In genomic region chr5:40390286-40391253, GRCh38 we compare ENCODE assay signal across 32 cellular contexts.
A peak's percentile ranks its signal among the peaks of the same experiment; 100 is the strongest.
DNase-seq lines count a peak whose midpoint lies in the region; ATAC-seq and TF ChIP-seq lines count a peak whose summit lies in the region.
"Had no signal": no experiment of that assay in that cellular context is flagged by ENCODE, and none has a peak within 500 bp of the region (broad histone marks: within the 10 kb centered on the region; RNA-seq: fewer than 3 reads in every experiment).

No MANE protein-coding gene starts in this region.

- H3K9me3 ChIP-seq in CD4-positive, alpha-beta memory T cell (ENCODE audit: control insufficient read depth in 1 of 2, low read length in 2 of 2) = no peaks in the 10 kb centered on the region
- H3K9me3 ChIP-seq in naive thymus-derived CD4-positive, alpha-beta T cell (ENCODE audit: control insufficient read depth in 2 of 3, low read length in 3 of 3) = no peaks in the 10 kb centered on the region
- H3K9me3 ChIP-seq in sigmoid colon = no peaks in the 10 kb centered on the region
- H3K9me3 ChIP-seq: A549, colonic mucosa, MG63, pancreas, SJCRH30, uterus had no signal

- no peak for ATAC-seq in activated T-cell treated with anti-CD3 and anti-CD28 coated beads, Interleukin-2, amount 50 U/mL, for 72 hours (replicated peaks in 1 of 2)
- no peak for ATAC-seq in activated T-helper 17 cell treated with anti-CD3 and anti-CD28 coated beads, Interleukin-2, amount 50 U/mL, for 72 hours (replicated peaks)
- ATAC-seq in naive thymus-derived CD4-positive, alpha-beta T cell = peak; percentile 41
- no peak for ATAC-seq in GM19324 (IDR thresholded peaks at IDR 0.05; ENCODE audit: low FRiP score, unreplicated experiment)
- ATAC-seq: A549; GM12878; K562; pancreas; stimulated activated naive CD8-positive, alpha-beta T cell treated with anti-CD3 and anti-CD28 coated beads, Interleukin-15, amount 100 ng/mL, for 72 hours had no signal

- peaks cover 2 to 4% of the 10 kb centered on the region in 2 donors for H3K36me3 Mint-ChIP-seq in activated T-cell treated with anti-CD3 and anti-CD28 coated beads, Interleukin-2, amount 50 U/mL, for 72 hours (ENCODE audit: insufficient read depth in 2 of 2)
- H3K36me3 Mint-ChIP-seq in CD4-positive, alpha-beta memory T cell = no peaks in the 10 kb centered on the region
- H3K36me3 Mint-ChIP-seq in activated T-helper 17 cell treated with anti-CD3 and anti-CD28 coated beads, Interleukin-2, amount 50 U/mL, for 72 hours (ENCODE audit: low read depth) = no peaks in the 10 kb centered on the region
- H3K36me3 Mint-ChIP-seq in naive thymus-derived CD4-positive, alpha-beta T cell = peaks cover 0 to 9% (median 0%) of the 10 kb centered on the region in 5 donors

- CTCF ChIA-PET in CD4-positive, alpha-beta memory T cell (lab: Charles Lee; ENCODE audit: partially characterized antibody) = interaction anchor here (0.8 to 2.7 kb wide), 16 partner anchors 9 to 442 kb away, joined by 3 to 22 read pairs (median 5); no protein-coding TSS in a partner anchor
- CTCF ChIA-PET in naive thymus-derived CD4-positive, alpha-beta T cell (lab: Charles Lee) = interaction anchor here (0.6 to 1.2 kb wide), 3 partner anchors 293 to 1509 kb away, joined by 3 read pairs; no protein-coding TSS in a partner anchor

- no peak for TF ChIP-seq POLR2A in sigmoid colon (IDR thresholded peaks at IDR 0.05)

- no peak for TF ChIP-seq CTCF in sigmoid colon (IDR thresholded peaks at IDR 0.05)

- 68 to 85% methylated on average over 6 of the region's 6 CpGs for WGBS in sigmoid colon, 2 donors

- POLR2A ChIA-PET in CD4-positive, alpha-beta memory T cell (lab: Charles Lee; ENCODE audit: partially characterized antibody) = interaction anchor here (1.1 to 4.2 kb wide), 10 partner anchors 8 to 295 kb away, joined by 3 to 121 read pairs (median 8); partner anchors contain the start of gene PTGER4
- POLR2A ChIA-PET in naive thymus-derived CD4-positive, alpha-beta T cell (lab: Charles Lee) = interaction anchor here (0.5 to 5.5 kb wide), 2 partner anchors 18 to 127 kb away, joined by 3 to 33 read pairs; no protein-coding TSS in a partner anchor

- H3K4me1 Mint-ChIP-seq in activated T-cell treated with anti-CD3 and anti-CD28 coated beads, Interleukin-2, amount 50 U/mL, for 72 hours (ENCODE audit: low read depth) = peaks cover 57% of the 10 kb centered on the region
- H3K4me1 Mint-ChIP-seq in CD4-positive, alpha-beta memory T cell = peaks cover 47 to 68% (median 54%) of the 10 kb centered on the region in 4 donors
- H3K4me1 Mint-ChIP-seq in activated T-helper 17 cell treated with anti-CD3 and anti-CD28 coated beads, Interleukin-2, amount 50 U/mL, for 72 hours = peaks cover 39% of the 10 kb centered on the region
- peaks cover 23 to 50% (median 34%) of the 10 kb centered on the region in 7 donors for H3K4me1 Mint-ChIP-seq in naive thymus-derived CD4-positive, alpha-beta T cell
- H3K4me1 Mint-ChIP-seq: neural crest cell had no signal

- H3K27me3 Mint-ChIP-seq in activated T-cell treated with anti-CD3 and anti-CD28 coated beads, Interleukin-2, amount 50 U/mL, for 72 hours (ENCODE audit: low read depth) = no peaks in the 10 kb centered on the region
- H3K27me3 Mint-ChIP-seq in CD4-positive, alpha-beta memory T cell = no peaks in the 10 kb centered on the region
- no peaks in the 10 kb centered on the region for H3K27me3 Mint-ChIP-seq in activated T-helper 17 cell treated with anti-CD3 and anti-CD28 coated beads, Interleukin-2, amount 50 U/mL, for 72 hours
- H3K27me3 Mint-ChIP-seq in naive thymus-derived CD4-positive, alpha-beta T cell = no peaks in the 10 kb centered on the region
- H3K27me3 Mint-ChIP-seq: activated B cell treated with CpG ODN at 0.5 μM for 24 hours; activated naive CD8-positive, alpha-beta T cell treated with anti-CD3 and anti-CD28 coated beads for 36 hours; stimulated activated naive CD8-positive, alpha-beta T cell treated with anti-CD3 and anti-CD28 coated beads, Interleukin-15, amount 100 ng/mL, for 72 hours had no signal

- peak overlapping the region; percentile 6 for H3K27ac ChIP-seq in CD4-positive, alpha-beta memory T cell (ENCODE audit: low read depth, low read length)
- H3K27ac ChIP-seq in naive thymus-derived CD4-positive, alpha-beta T cell (ENCODE audit: low read depth, low read length) = no peak overlapping the region
- no peak overlapping the region for H3K27ac ChIP-seq in sigmoid colon
- H3K27ac ChIP-seq: A549, colonic mucosa, pancreas, SJCRH30, uterus had no signal

- H3K36me3 ChIP-seq in CD4-positive, alpha-beta memory T cell (ENCODE audit: insufficient read depth, low read length) = no peaks in the 10 kb centered on the region
- H3K36me3 ChIP-seq in naive thymus-derived CD4-positive, alpha-beta T cell (ENCODE audit: control insufficient read depth in 2 of 3, insufficient read depth in 3 of 3, low read length in 3 of 3) = no peaks in the 10 kb centered on the region
- no peaks in the 10 kb centered on the region for H3K36me3 ChIP-seq in sigmoid colon
- H3K36me3 ChIP-seq: colonic mucosa, MG63, pancreas, SJCRH30, uterus had no signal

- peak overlapping the region; percentile 76 for H3K27ac Mint-ChIP-seq in activated T-cell treated with anti-CD3 and anti-CD28 coated beads, Interleukin-2, amount 50 U/mL, for 72 hours
- peak overlapping the region; percentile 79 to 91 (median 88) for H3K27ac Mint-ChIP-seq in CD4-positive, alpha-beta memory T cell
- peak overlapping the region; percentile 74 for H3K27ac Mint-ChIP-seq in activated T-helper 17 cell treated with anti-CD3 and anti-CD28 coated beads, Interleukin-2, amount 50 U/mL, for 72 hours
- peak overlapping the region in 5 of 9 donors; percentile 14 to 70 (median 32) for H3K27ac Mint-ChIP-seq in naive thymus-derived CD4-positive, alpha-beta T cell
- H3K27ac Mint-ChIP-seq: activated B cell treated with CpG ODN at 0.5 μM for 24 hours; activated naive CD8-positive, alpha-beta T cell treated with anti-CD3 and anti-CD28 coated beads for 36 hours; H9; stimulated activated naive CD8-positive, alpha-beta T cell treated with anti-CD3 and anti-CD28 coated beads, Interleukin-15, amount 100 ng/mL, for 72 hours had no signal

- H3K4me3 Mint-ChIP-seq in activated T-cell treated with anti-CD3 and anti-CD28 coated beads, Interleukin-2, amount 50 U/mL, for 72 hours = peak overlapping the region in 1 of 2 donors; percentile 26
- H3K4me3 Mint-ChIP-seq in CD4-positive, alpha-beta memory T cell = peak overlapping the region in 7 of 8 donors; percentile 29 to 65 (median 41)
- peak overlapping the region; percentile 53 for H3K4me3 Mint-ChIP-seq in activated T-helper 17 cell treated with anti-CD3 and anti-CD28 coated beads, Interleukin-2, amount 50 U/mL, for 72 hours
- no peak overlapping the region for H3K4me3 Mint-ChIP-seq in naive thymus-derived CD4-positive, alpha-beta T cell
- H3K4me3 Mint-ChIP-seq: activated B cell treated with CpG ODN at 0.5 μM for 24 hours; activated naive CD8-positive, alpha-beta T cell treated with anti-CD3 and anti-CD28 coated beads for 36 hours; H9; neural crest cell; stimulated activated naive CD8-positive, alpha-beta T cell treated with anti-CD3 and anti-CD28 coated beads, Interleukin-15, amount 100 ng/mL, for 72 hours had no signal

- intact Hi-C loops in CD4-positive, alpha-beta memory T cell (cut with micrococcal nuclease) = loop anchor here (1.0 to 2.0 kb wide), 2 partner anchors 20 to 52 kb away; no protein-coding TSS in a partner anchor
- intact Hi-C loops in naive thymus-derived CD4-positive, alpha-beta T cell (cut with micrococcal nuclease) = loop anchor here in 1 of 2 donors (1.0 kb wide), 1 partner anchor 11 kb away; no protein-coding TSS in a partner anchor
- intact Hi-C loops in sigmoid colon (cut with DNase I) = no loop called here

- H3K4me1 ChIP-seq in CD4-positive, alpha-beta memory T cell (ENCODE audit: insufficient read depth, low read length) = peaks cover 62% of the 10 kb centered on the region
- H3K4me1 ChIP-seq in naive thymus-derived CD4-positive, alpha-beta T cell (ENCODE audit: control insufficient read depth in 2 of 2, insufficient read depth in 2 of 2, low read length in 2 of 2) = peaks cover 3 to 42% of the 10 kb centered on the region in 2 donors
- H3K4me1 ChIP-seq in sigmoid colon = peaks cover 0 to 18% (median 11%) of the 10 kb centered on the region in 4 donors
- H3K4me1 ChIP-seq: colonic mucosa, pancreas, uterus had no signal

- no peak for TF ChIP-seq EP300 in sigmoid colon (IDR thresholded peaks at IDR 0.05)

- H3K9me3 Mint-ChIP-seq in activated T-cell treated with anti-CD3 and anti-CD28 coated beads, Interleukin-2, amount 50 U/mL, for 72 hours = peaks cover 0 to 2% of the 10 kb centered on the region in 2 donors
- H3K9me3 Mint-ChIP-seq in CD4-positive, alpha-beta memory T cell = peaks cover 0 to 1% (median 0%) of the 10 kb centered on the region in 8 donors
- no peaks in the 10 kb centered on the region for H3K9me3 Mint-ChIP-seq in activated T-helper 17 cell treated with anti-CD3 and anti-CD28 coated beads, Interleukin-2, amount 50 U/mL, for 72 hours
- peaks cover 0 to 2% (median 0%) of the 10 kb centered on the region in 11 donors for H3K9me3 Mint-ChIP-seq in naive thymus-derived CD4-positive, alpha-beta T cell
- H3K9me3 Mint-ChIP-seq: activated B cell treated with CpG ODN at 0.5 μM for 24 hours; H9; neural crest cell; stimulated activated naive CD8-positive, alpha-beta T cell treated with anti-CD3 and anti-CD28 coated beads, Interleukin-15, amount 100 ng/mL, for 72 hours had no signal

- DNase-seq in activated T-cell treated with anti-CD3 and anti-CD28 coated beads, Interleukin-2, amount 50 U/mL, for 72 hours = no peak
- DNase-seq in activated T-cell treated with anti-CD3 and anti-CD28 coated beads for 4 hours (no peak), activated gamma-delta T cell treated with Interleukin-2 at 50 U/mL for 16 hours (no peak), sigmoid colon (no peak)
- DNase-seq in CD4-positive, alpha-beta memory T cell = peak in 4 of 5 donors; percentile 54 to 63 (median 59)
- no peak for DNase-seq in naive thymus-derived CD4-positive, alpha-beta T cell
- DNase-seq: activated B cell treated with CpG ODN at 0.5 μM for 24 hours; activated CD4-positive, alpha-beta T cell treated with anti-CD3 and anti-CD28 coated beads, Interleukin-2, amount 50 U/mL, for 4 hours; activated CD8-positive, alpha-beta memory T cell treated with anti-CD3 and anti-CD28 coated beads, Interleukin-2, amount 50 U/mL, for 4 hours; activated naive CD8-positive, alpha-beta T cell treated with anti-CD3 and anti-CD28 coated beads for 36 hours; aorta; colonic mucosa; DMS153; effector CD8-positive, alpha-beta T cell; H9; MG63; NCI-H1105 treated with DMSO at 0.1 percent for 48 hours; NCI-H187 treated with DMSO at 0.1 percent for 48 hours; NCI-H2171; NCI-H82; pancreas; retina; SJCRH30; stimulated activated CD4-positive, alpha-beta T cell treated with anti-CD3 and anti-CD28 coated beads, Interleukin-2, amount 100 ng/mL, for 24 hours; stimulated activated naive CD8-positive, alpha-beta T cell treated with anti-CD3 and anti-CD28 coated beads, Interleukin-15, amount 100 ng/mL, for 72 hours; uterus had no signal

- no peak overlapping the region for H3K4me3 ChIP-seq in CD4-positive, alpha-beta memory T cell (ENCODE audit: low read length in 2 of 2)
- no peak overlapping the region for H3K4me3 ChIP-seq in naive thymus-derived CD4-positive, alpha-beta T cell (ENCODE audit: low read length)
- no peak overlapping the region for H3K4me3 ChIP-seq in sigmoid colon
- H3K4me3 ChIP-seq: A549, colonic mucosa, GM12878, K562, MG63, pancreas, SJCRH30, uterus had no signal

- H3K27me3 ChIP-seq in CD4-positive, alpha-beta memory T cell (ENCODE audit: insufficient read depth, low read length) = no peaks in the 10 kb centered on the region
- no peaks in the 10 kb centered on the region for H3K27me3 ChIP-seq in naive thymus-derived CD4-positive, alpha-beta T cell (ENCODE audit: control insufficient read depth in 2 of 2, insufficient read depth in 2 of 2, low read length in 2 of 2)
- no peaks in the 10 kb centered on the region for H3K27me3 ChIP-seq in sigmoid colon
- H3K27me3 ChIP-seq: colonic mucosa, MG63, pancreas, SJCRH30, uterus had no signal

Comparison
In these comparisons a context has a peak if more than half of its experiments do, and no peak if none do; other contexts are left out.
1. DNase-seq: peak in CD4-positive, alpha-beta memory T cell (4 of 5); none in activated T-cell treated with anti-CD3 and anti-CD28 coated beads, Interleukin-2, amount 50 U/mL, for 72 hours (0 of 2), activated T-cell treated with anti-CD3 and anti-CD28 coated beads for 4 hours (single experiment), naive thymus-derived CD4-positive, alpha-beta T cell (0 of 9), activated gamma-delta T cell treated with Interleukin-2 at 50 U/mL for 16 hours (single experiment) and sigmoid colon (single experiment).
2. H3K27ac Mint-ChIP-seq: peak in every context shown above with its lines; median percentile 88 in CD4-positive, alpha-beta memory T cell; 76 in activated T-cell treated with anti-CD3 and anti-CD28 coated beads, Interleukin-2, amount 50 U/mL, for 72 hours; 74 in activated T-helper 17 cell treated with anti-CD3 and anti-CD28 coated beads, Interleukin-2, amount 50 U/mL, for 72 hours; 32 in naive thymus-derived CD4-positive, alpha-beta T cell.
3. H3K4me3 Mint-ChIP-seq: peak in CD4-positive, alpha-beta memory T cell (7 of 8) and activated T-helper 17 cell treated with anti-CD3 and anti-CD28 coated beads, Interleukin-2, amount 50 U/mL, for 72 hours (single experiment); none in naive thymus-derived CD4-positive, alpha-beta T cell (0 of 10).